Comparison of ENCODE assay signal across 1 cellular context in the genomic region with DNA sequence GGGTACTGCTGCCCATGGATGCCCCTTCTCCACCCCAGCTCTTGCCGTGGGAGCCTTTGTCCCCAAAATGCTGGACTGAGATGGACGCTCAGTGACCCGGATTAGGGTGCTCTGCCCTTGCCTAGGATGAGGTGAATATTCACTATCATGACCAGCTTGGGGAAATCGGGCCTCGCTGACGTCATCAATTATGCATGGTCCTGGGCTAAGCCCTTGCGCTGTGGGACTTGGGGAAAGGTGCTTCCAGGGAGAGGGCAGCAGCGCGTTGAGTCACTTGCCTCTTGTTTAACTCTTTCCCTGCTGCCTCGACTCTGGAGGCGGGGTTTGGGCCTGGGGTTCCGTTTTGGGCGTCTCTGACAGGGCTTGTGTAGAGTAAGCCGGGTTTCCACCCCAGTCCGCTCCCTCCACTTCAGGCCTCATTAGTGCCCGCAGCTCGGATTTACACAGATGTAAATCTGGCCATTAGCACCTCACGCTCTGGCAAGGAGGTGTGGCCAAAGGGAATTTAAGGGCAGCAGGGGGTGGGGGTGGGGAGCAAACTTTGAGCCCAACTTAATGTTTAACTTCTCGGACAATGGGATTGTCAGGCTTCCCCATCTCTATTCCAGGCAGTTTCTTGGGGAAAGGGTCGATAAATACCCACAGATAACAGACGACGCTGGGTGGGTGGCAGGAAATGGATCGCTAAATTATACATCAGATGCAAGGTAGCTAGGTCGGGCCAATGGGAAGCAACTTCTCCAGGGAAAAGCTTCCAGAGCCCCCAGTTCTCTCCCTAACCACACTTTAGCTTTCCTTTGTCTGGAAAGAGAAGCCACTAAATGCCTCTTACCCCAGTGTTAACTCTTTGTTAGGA.
TF ChIP-seq lines count a peak whose summit lies in the region.

No MANE protein-coding gene starts in this region.

TF ChIP-seq in HepG2, 621 proteins besides CTCF, POLR2A, EP300 and RAD21 (continued from another document and continues in another):
- TF ChIP-seq ZNF816 (CRISPR knock-in tag; IDR thresholded peaks at IDR 0.05; ENCODE audit: borderline replicate concordance) (0 out of 2 replicates have a peak, but pooled peaks have one; percentile 70), SYNCRIP (IDR thresholded peaks at IDR 0.05; ENCODE audit: insufficient read depth, low read depth, low read length) (no peak), REXO4 (CRISPR knock-in tag; IDR thresholded peaks at IDR 0.05; ENCODE audit: borderline replicate concordance) (no peak), DPF2 (CRISPR knock-in tag; IDR thresholded peaks at IDR 0.05; ENCODE audit: borderline replicate concordance, low read depth) (peak; percentile 55; the same call in 1 of the 2 replicates), SMYD3 (CRISPR knock-in tag; IDR thresholded peaks at IDR 0.05) (no peak), MYC (CRISPR knock-in tag; IDR thresholded peaks at IDR 0.05; ENCODE audit: borderline replicate concordance) (peak; percentile 50; the same call in 1 of the 2 replicates), KLF6 (CRISPR knock-in tag; IDR thresholded peaks at IDR 0.05) (no peak), ZSCAN30 (CRISPR knock-in tag; IDR thresholded peaks at IDR 0.05) (no peak), TCF7L2 (IDR thresholded peaks at IDR 0.05; ENCODE audit: low read depth, low read length) (no peak), NR2C2 (CRISPR knock-in tag; IDR thresholded peaks at IDR 0.05; ENCODE audit: borderline replicate concordance) (no peak), DNMT1 (CRISPR knock-in tag; IDR thresholded peaks at IDR 0.05) (0 out of 2 replicates have a peak, but pooled peaks have one; percentile 55), SAFB2 (CRISPR knock-in tag; IDR thresholded peaks at IDR 0.05; ENCODE audit: borderline replicate concordance, low read depth) (0 out of 2 replicates have a peak, but pooled peaks have one; percentile 23), TGIF2 (CRISPR knock-in tag; IDR thresholded peaks at IDR 0.05) (no peak), MEIS2 (CRISPR knock-in tag; IDR thresholded peaks at IDR 0.05) (no peak), NFYB (CRISPR knock-in tag; IDR thresholded peaks at IDR 0.05) (no peak), GTF3A (CRISPR knock-in tag; conservative IDR thresholded peaks at IDR 0.05) (no peak), HDAC6 (IDR thresholded peaks at IDR 0.05; ENCODE audit: low read depth, low read length) (no peak), PCBP1 (IDR thresholded peaks at IDR 0.05; ENCODE audit: borderline replicate concordance, low read depth, low read length) (no peak), ZFAT (CRISPR knock-in tag; conservative IDR thresholded peaks at IDR 0.05) (no peak), TARDBP (CRISPR knock-in tag; IDR thresholded peaks at IDR 0.05) (peak; percentile 26; the same call in 1 of the 2 replicates), BRCA1 (CRISPR knock-in tag; IDR thresholded peaks at IDR 0.05) (no peak), ZNF253 (CRISPR knock-in tag; IDR thresholded peaks at IDR 0.05; ENCODE audit: borderline replicate concordance) (no peak), MED13 (CRISPR knock-in tag; IDR thresholded peaks at IDR 0.05) (no peak), PHF20 (CRISPR knock-in tag; IDR thresholded peaks at IDR 0.05) (no peak), MTF1 (CRISPR knock-in tag; IDR thresholded peaks at IDR 0.05) (no peak)
- TF ChIP-seq, protein P1, sequence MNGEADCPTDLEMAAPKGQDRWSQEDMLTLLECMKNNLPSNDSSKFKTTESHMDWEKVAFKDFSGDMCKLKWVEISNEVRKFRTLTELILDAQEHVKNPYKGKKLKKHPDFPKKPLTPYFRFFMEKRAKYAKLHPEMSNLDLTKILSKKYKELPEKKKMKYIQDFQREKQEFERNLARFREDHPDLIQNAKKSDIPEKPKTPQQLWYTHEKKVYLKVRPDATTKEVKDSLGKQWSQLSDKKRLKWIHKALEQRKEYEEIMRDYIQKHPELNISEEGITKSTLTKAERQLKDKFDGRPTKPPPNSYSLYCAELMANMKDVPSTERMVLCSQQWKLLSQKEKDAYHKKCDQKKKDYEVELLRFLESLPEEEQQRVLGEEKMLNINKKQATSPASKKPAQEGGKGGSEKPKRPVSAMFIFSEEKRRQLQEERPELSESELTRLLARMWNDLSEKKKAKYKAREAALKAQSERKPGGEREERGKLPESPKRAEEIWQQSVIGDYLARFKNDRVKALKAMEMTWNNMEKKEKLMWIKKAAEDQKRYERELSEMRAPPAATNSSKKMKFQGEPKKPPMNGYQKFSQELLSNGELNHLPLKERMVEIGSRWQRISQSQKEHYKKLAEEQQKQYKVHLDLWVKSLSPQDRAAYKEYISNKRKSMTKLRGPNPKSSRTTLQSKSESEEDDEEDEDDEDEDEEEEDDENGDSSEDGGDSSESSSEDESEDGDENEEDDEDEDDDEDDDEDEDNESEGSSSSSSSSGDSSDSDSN (CRISPR knock-in tag; IDR thresholded peaks at IDR 0.05) = 0 out of 2 replicates have a peak, but pooled peaks have one; percentile 11
- TF ChIP-seq, protein P2, sequence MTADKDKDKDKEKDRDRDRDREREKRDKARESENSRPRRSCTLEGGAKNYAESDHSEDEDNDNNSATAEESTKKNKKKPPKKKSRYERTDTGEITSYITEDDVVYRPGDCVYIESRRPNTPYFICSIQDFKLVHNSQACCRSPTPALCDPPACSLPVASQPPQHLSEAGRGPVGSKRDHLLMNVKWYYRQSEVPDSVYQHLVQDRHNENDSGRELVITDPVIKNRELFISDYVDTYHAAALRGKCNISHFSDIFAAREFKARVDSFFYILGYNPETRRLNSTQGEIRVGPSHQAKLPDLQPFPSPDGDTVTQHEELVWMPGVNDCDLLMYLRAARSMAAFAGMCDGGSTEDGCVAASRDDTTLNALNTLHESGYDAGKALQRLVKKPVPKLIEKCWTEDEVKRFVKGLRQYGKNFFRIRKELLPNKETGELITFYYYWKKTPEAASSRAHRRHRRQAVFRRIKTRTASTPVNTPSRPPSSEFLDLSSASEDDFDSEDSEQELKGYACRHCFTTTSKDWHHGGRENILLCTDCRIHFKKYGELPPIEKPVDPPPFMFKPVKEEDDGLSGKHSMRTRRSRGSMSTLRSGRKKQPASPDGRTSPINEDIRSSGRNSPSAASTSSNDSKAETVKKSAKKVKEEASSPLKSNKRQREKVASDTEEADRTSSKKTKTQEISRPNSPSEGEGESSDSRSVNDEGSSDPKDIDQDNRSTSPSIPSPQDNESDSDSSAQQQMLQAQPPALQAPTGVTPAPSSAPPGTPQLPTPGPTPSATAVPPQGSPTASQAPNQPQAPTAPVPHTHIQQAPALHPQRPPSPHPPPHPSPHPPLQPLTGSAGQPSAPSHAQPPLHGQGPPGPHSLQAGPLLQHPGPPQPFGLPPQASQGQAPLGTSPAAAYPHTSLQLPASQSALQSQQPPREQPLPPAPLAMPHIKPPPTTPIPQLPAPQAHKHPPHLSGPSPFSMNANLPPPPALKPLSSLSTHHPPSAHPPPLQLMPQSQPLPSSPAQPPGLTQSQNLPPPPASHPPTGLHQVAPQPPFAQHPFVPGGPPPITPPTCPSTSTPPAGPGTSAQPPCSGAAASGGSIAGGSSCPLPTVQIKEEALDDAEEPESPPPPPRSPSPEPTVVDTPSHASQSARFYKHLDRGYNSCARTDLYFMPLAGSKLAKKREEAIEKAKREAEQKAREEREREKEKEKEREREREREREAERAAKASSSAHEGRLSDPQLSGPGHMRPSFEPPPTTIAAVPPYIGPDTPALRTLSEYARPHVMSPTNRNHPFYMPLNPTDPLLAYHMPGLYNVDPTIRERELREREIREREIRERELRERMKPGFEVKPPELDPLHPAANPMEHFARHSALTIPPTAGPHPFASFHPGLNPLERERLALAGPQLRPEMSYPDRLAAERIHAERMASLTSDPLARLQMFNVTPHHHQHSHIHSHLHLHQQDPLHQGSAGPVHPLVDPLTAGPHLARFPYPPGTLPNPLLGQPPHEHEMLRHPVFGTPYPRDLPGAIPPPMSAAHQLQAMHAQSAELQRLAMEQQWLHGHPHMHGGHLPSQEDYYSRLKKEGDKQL (CRISPR knock-in tag; IDR thresholded peaks at IDR 0.05; ENCODE audit: low read depth) = no peak
- TF ChIP-seq, protein P3, sequence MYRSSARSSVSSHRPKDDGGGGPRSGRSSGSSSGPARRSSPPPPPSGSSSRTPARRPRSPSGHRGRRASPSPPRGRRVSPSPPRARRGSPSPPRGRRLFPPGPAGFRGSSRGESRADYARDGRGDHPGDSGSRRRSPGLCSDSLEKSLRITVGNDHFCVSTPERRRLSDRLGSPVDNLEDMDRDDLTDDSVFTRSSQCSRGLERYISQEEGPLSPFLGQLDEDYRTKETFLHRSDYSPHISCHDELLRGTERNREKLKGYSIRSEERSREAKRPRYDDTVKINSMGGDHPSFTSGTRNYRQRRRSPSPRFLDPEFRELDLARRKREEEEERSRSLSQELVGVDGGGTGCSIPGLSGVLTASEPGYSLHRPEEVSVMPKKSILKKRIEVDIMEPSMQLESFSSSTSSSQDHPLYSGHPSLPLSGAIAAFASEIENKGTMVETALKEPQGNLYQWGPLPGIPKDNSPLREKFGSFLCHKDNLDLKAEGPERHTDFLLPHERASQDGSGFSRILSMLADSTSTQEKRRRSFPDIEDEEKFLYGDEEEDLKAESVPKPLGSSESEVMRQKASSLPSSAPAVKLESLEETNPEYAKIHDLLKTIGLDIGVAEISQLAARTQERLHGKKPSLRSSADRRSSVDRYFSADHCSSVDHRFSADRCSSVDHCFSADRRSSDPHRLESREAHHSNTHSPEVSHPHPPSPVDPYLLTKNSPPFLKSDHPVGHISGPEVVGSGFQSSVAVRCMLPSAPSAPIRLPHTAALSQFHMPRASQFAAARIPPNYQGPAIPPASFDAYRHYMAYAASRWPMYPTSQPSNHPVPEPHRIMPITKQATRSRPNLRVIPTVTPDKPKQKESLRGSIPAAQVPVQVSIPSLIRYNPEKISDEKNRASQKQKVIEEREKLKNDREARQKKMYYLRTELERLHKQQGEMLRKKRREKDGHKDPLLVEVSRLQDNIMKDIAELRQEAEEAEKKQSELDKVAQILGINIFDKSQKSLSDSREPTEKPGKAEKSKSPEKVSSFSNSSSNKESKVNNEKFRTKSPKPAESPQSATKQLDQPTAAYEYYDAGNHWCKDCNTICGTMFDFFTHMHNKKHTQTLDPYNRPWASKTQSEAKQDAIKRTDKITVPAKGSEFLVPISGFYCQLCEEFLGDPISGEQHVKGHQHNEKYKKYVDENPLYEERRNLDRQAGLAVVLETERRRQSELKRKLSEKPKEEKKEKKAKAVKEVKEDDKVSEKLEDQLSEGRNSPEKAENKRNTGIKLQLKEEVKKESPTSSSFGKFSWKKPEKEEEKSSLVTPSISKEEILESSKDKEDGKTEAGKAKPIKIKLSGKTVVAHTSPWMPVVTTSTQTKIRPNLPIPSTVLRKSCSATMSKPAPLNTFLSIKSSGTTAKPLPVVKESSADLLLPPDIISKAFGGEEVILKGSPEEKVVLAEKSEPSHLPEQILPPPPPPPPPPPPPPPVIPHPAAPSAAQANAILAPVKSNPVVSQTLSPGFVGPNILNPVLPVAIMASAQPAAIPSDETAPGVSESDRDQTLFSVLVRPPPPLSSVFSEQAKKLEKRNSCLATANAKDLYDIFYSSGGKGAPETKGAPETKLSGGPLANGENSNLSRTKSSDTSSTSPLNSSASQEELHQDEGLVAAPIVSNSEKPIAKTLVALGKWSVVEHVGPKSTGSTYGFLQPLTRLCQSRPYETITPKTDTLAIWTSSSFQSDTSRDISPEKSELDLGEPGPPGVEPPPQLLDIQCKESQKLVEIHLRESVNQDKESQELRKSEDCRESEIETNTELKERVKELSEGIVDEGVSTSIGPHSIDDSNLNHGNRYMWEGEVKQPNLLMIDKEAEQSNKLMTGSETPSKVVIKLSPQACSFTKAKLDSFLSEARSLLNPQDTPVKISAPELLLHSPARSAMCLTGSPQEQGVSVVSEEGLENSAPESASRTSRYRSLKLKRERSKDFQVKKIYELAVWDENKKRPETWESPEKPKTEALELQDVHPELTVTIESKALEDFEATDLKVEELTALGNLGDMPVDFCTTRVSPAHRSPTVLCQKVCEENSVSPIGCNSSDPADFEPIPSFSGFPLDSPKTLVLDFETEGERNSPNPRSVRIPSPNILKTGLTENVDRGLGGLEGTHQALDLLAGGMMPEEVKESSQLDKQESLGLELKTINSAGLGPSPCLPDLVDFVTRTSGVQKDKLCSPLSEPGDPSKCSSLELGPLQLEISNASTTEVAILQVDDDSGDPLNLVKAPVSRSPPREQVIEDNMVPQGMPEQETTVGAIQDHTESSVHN (CRISPR knock-in tag; IDR thresholded peaks at IDR 0.05) = no peak
- TF ChIP-seq, protein P4, sequence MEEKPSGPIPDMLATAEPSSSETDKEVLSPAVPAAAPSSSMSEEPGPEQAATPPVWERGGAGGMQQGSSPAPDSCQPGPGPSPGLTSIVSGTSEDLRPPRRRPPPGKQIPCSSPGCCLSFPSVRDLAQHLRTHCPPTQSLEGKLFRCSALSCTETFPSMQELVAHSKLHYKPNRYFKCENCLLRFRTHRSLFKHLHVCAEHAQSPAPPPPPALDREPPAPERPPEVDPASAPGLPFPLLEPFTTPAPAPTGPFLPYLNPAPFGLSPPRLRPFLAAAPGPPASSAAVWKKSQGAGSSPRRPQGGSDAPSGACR (CRISPR knock-in tag; IDR thresholded peaks at IDR 0.05) = no peak
- TF ChIP-seq, protein P5, sequence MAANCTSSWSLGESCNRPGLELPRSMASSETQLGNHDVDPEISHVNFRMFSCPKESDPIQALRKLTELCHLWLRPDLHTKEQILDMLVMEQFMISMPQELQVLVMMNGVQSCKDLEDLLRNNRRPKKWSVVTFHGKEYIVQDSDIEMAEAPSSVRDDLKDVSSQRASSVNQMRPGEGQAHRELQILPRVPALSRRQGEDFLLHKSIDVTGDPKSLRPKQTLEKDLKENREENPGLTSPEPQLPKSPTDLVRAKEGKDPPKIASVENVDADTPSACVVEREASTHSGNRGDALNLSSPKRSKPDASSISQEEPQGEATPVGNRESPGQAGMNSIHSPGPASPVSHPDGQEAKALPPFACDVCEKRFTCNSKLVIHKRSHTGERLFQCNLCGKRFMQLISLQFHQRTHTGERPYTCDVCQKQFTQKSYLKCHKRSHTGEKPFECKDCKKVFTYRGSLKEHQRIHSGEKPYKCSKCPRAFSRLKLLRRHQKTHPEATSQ (CRISPR knock-in tag; IDR thresholded peaks at IDR 0.05; ENCODE audit: borderline replicate concordance) = 0 out of 2 replicates have a peak, but pooled peaks have one; percentile 18
- TF ChIP-seq, protein P6, sequence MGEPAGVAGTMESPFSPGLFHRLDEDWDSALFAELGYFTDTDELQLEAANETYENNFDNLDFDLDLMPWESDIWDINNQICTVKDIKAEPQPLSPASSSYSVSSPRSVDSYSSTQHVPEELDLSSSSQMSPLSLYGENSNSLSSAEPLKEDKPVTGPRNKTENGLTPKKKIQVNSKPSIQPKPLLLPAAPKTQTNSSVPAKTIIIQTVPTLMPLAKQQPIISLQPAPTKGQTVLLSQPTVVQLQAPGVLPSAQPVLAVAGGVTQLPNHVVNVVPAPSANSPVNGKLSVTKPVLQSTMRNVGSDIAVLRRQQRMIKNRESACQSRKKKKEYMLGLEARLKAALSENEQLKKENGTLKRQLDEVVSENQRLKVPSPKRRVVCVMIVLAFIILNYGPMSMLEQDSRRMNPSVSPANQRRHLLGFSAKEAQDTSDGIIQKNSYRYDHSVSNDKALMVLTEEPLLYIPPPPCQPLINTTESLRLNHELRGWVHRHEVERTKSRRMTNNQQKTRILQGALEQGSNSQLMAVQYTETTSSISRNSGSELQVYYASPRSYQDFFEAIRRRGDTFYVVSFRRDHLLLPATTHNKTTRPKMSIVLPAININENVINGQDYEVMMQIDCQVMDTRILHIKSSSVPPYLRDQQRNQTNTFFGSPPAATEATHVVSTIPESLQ (CRISPR knock-in tag; conservative IDR thresholded peaks at IDR 0.05) = no peak
- TF ChIP-seq, protein P7, sequence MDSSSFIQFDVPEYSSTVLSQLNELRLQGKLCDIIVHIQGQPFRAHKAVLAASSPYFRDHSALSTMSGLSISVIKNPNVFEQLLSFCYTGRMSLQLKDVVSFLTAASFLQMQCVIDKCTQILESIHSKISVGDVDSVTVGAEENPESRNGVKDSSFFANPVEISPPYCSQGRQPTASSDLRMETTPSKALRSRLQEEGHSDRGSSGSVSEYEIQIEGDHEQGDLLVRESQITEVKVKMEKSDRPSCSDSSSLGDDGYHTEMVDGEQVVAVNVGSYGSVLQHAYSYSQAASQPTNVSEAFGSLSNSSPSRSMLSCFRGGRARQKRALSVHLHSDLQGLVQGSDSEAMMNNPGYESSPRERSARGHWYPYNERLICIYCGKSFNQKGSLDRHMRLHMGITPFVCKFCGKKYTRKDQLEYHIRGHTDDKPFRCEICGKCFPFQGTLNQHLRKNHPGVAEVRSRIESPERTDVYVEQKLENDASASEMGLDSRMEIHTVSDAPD (CRISPR knock-in tag; IDR thresholded peaks at IDR 0.05) = no peak
